Comparison of ENCODE assay signal across 1 cellular context in genomic region chr16:3960049-3960809, GRCh38.
TF ChIP-seq lines count a peak whose summit lies in the region.

No MANE protein-coding gene starts in this region.

TF ChIP-seq in SK-N-SH, 30 proteins besides CTCF, POLR2A, EP300 and RAD21 (continued from another document):
- TF ChIP-seq RXRA (IDR thresholded peaks at IDR 0.05; ENCODE audit: borderline replicate concordance, low read depth) (no peak), MAX (IDR thresholded peaks at IDR 0.05; ENCODE audit: low read depth) (no peak), EZH2phosphoT487 (IDR thresholded peaks at IDR 0.05; ENCODE audit: borderline replicate concordance, low read depth) (no peak), MEF2A (IDR thresholded peaks at IDR 0.05; ENCODE audit: borderline replicate concordance, low read depth) (no peak), FOSL2 (IDR thresholded peaks at IDR 0.05; ENCODE audit: borderline replicate concordance, low read depth) (no peak), TAF1 (IDR thresholded peaks at IDR 0.05; ENCODE audit: borderline replicate concordance, low read depth, low read length) (no peak), NRF1 (IDR thresholded peaks at IDR 0.05; ENCODE audit: low read depth, low read length) (no peak), FOXJ3 (CRISPR knock-in tag; IDR thresholded peaks at IDR 0.05) (no peak), CHD2 (IDR thresholded peaks at IDR 0.05; ENCODE audit: low read length, partially characterized antibody) (no peak), NFIC (IDR thresholded peaks at IDR 0.05; ENCODE audit: borderline replicate concordance) (no peak), TCF12 (IDR thresholded peaks at IDR 0.05) (no peak)
